16 cellular contexts compared by ENCODE assay signal in the genomic region with DNA sequence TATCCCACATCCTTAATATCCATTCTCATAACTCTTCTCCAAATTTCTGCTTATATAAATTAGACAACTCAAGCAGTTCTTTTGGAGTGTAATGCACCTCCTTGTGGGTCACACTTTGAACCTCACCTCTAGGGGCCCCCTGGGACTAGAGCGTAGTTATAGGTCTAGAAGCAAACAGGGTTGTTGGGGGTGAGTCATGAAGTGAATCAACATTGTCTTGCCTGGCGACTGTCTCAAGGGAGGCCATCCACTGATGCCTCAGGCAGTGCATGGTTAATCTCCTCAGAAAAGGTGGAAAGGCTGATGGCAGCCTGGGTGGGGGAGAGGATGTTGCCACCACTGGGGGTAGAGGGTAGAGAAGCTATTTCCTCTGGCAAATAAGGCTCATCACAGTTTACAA.
DNase-seq lines count a peak whose midpoint lies in the region; ATAC-seq, FAIRE-seq and TF ChIP-seq lines count a peak whose summit lies in the region.
"Had no signal": no experiment of that assay in that cellular context is flagged by ENCODE, and none has a peak within 500 bp of the region (broad histone marks: within the 10 kb centered on the region; RNA-seq: fewer than 3 reads in every experiment).

No MANE protein-coding gene starts in this region.

- no TSS peak for BruUV-seq in K562 (replicated peaks; lab: Mats Ljungman, UMichigan)

- no peaks in the 10 kb centered on the region for H3K79me1 ChIP-seq in mesenchymal stem cell (replicated peaks; ENCODE audit: low read length, poor library complexity, severe bottlenecking)

- H2BK120ac ChIP-seq in mesenchymal stem cell (ENCODE audit: low read depth, low read length) = no peak overlapping the region

- H3K9ac ChIP-seq in K562 (ENCODE audit: insufficient read depth in 1 of 2, low read depth in 2 of 2, low read length in 2 of 2) = no peak overlapping the region
- no peak overlapping the region for H3K9ac ChIP-seq in mesenchymal stem cell (ENCODE audit: low read length)

- no peak overlapping the region for H4K8ac ChIP-seq in mesenchymal stem cell (ENCODE audit: low read length)

- H3K9me3 ChIP-seq in K562 (replicated peaks; ENCODE audit: control insufficient read depth, insufficient read depth, low read depth, low read length) (no peaks in the 10 kb centered on the region), mesenchymal stem cell (ENCODE audit: control insufficient read depth, low read length) (no peaks in the 10 kb centered on the region)

- CTCF ChIA-PET in K562 (lab: Yijun Ruan, JAX; ENCODE audit: low intra/inter-chr PET ratio) = no interaction called here
- CTCF ChIA-PET in activated CD4-positive, alpha-beta memory T cell treated with anti-CD3 and anti-CD28 coated beads, Interleukin-2, amount 10 ng/mL, durations not matched to agents 7 days and 5 days (lab: Charles Lee) = no interaction called here

- in situ Hi-C loops in K562 (cut with MboI) = no loop called here

- H2BK12ac ChIP-seq in mesenchymal stem cell (ENCODE audit: low read length in 2 of 2) = no peak overlapping the region

- WGBS in K562 (ENCODE audit: insufficient coverage, low coverage, missing lambda C conversion rate) = 4% methylated on average over 2 of the region's 2 CpGs
- WGBS in mesenchymal stem cell = 18% methylated on average over 2 of the region's 2 CpGs

- no peak overlapping the region for H2BK5ac ChIP-seq in mesenchymal stem cell (ENCODE audit: low read depth, low read length, poor library complexity, severe bottlenecking)

- no peak overlapping the region for H3K14ac ChIP-seq in mesenchymal stem cell (ENCODE audit: low read length in 2 of 2)

- peak in 1 of 3 experiments; percentile 13; a peak in 1 of 6 replicates for TF ChIP-seq CTCF in K562 (IDR thresholded peaks at IDR 0.05 in 2 of 3, conservative IDR thresholded peaks at IDR 0.05 in 1 of 3; ENCODE audit: insufficient read depth in 2 of 3, low read depth in 1 of 3, low read length in 3 of 3)

- H4K91ac ChIP-seq in mesenchymal stem cell (ENCODE audit: low read length) = peak overlapping the region; percentile 25

- H3K36me3 Mint-ChIP-seq in activated CD4-positive, alpha-beta memory T cell treated with anti-CD3 and anti-CD28 coated beads, Interleukin-2, amount 10 ng/mL, durations not matched to agents 7 days and 5 days (ENCODE audit: low read depth) = no peaks in the 10 kb centered on the region
- H3K36me3 Mint-ChIP-seq: activated CD8-positive, alpha-beta memory T cell treated with anti-CD3 and anti-CD28 coated beads, Interleukin-2, amount 10 ng/mL, durations not matched to agents 7 days and 5 days had no signal

- H3K27me3 Mint-ChIP-seq in activated CD4-positive, alpha-beta memory T cell treated with anti-CD3 and anti-CD28 coated beads, Interleukin-2, amount 10 ng/mL, durations not matched to agents 7 days and 5 days = no peaks in the 10 kb centered on the region
- H3K27me3 Mint-ChIP-seq: activated CD8-positive, alpha-beta memory T cell treated with anti-CD3 and anti-CD28 coated beads, Interleukin-2, amount 10 ng/mL, durations not matched to agents 7 days and 5 days had no signal

- H3K79me2 ChIP-seq in K562 (ENCODE audit: control insufficient read depth, insufficient read depth, low read length) = no peaks in the 10 kb centered on the region

- H3K4ac ChIP-seq in mesenchymal stem cell (ENCODE audit: low read depth in 1 of 2, low read length in 2 of 2) = no peak overlapping the region

- no peaks in the 10 kb centered on the region for H3K4me1 Mint-ChIP-seq in activated CD4-positive, alpha-beta memory T cell treated with anti-CD3 and anti-CD28 coated beads, Interleukin-2, amount 10 ng/mL, durations not matched to agents 7 days and 5 days
- H3K4me1 Mint-ChIP-seq: activated CD8-positive, alpha-beta memory T cell treated with anti-CD3 and anti-CD28 coated beads, Interleukin-2, amount 10 ng/mL, durations not matched to agents 7 days and 5 days; neural crest cell had no signal

- no peaks in the 10 kb centered on the region for H3K9me3 Mint-ChIP-seq in activated CD4-positive, alpha-beta memory T cell treated with anti-CD3 and anti-CD28 coated beads, Interleukin-2, amount 10 ng/mL, durations not matched to agents 7 days and 5 days
- H3K9me3 Mint-ChIP-seq: T-helper 1 cell treated with Interleukin-12 subunit alpha and Interleukin-12 subunit beta and Interleukin-4 antibody, amounts not matched to agents 30 μg/mL and 1 μg/mL, for 36 hours had no signal

- intact Hi-C loops in K562 (cut with micrococcal nuclease) = no loop called here

- POLR2A ChIA-PET in K562 (lab: Yijun Ruan, JAX) = no interaction called here
- POLR2A ChIA-PET in activated CD4-positive, alpha-beta memory T cell treated with anti-CD3 and anti-CD28 coated beads, Interleukin-2, amount 10 ng/mL, durations not matched to agents 7 days and 5 days (lab: Charles Lee) = no interaction called here

- H2AFZ ChIP-seq in K562 (ENCODE audit: low read depth, low read length) (no peak overlapping the region), mesenchymal stem cell (ENCODE audit: low read depth, low read length) (no peak overlapping the region)

- ATAC-seq in K562 (peak; percentile 53; the same call in 2 of the 3 replicates), HG02973 (IDR thresholded peaks at IDR 0.05; ENCODE audit: unreplicated experiment) (no peak)
- ATAC-seq: activated CD8-positive, alpha-beta memory T cell treated with anti-CD3 and anti-CD28 coated beads, Interleukin-2, amount 10 ng/mL, durations not matched to agents 7 days and 5 days had no signal

- TF ChIP-seq EP300 in K562 (IDR thresholded peaks at IDR 0.05; ENCODE audit: low read length) = no peak

- H2AK5ac ChIP-seq in mesenchymal stem cell (ENCODE audit: low read length, severe bottlenecking) = no peak overlapping the region

- DNase-seq in DMS153 (lab: John Stamatoyannopoulos, UW) (peak; percentile 29), DMS153 treated with DMSO at 0.1 percent for 48 hours (lab: John Stamatoyannopoulos, UW; ENCODE audit: unreplicated experiment) (no peak), LHCN-M2 (ENCODE audit: low read depth) (peak; percentile 88), K562 (ENCODE audit: extremely low read depth in 1 of 4, low spot score in 3 of 4) (peak in 1 of 4 experiments; percentile 35), mesenchymal stem cell (peak; percentile 66), T-helper 1 cell (no peak)
- no peak for DNase-seq in activated CD4-positive, alpha-beta memory T cell treated with anti-CD3 and anti-CD28 coated beads, Interleukin-2, amount 10 ng/mL, durations not matched to agents 7 days and 5 days
- DNase-seq: activated CD8-positive, alpha-beta memory T cell treated with anti-CD3 and anti-CD28 coated beads, Interleukin-2, amount 10 ng/mL, durations not matched to agents 7 days and 5 days; GDM1; MV-4-11; NCI-H774 had no signal

- H3K4me3 ChIP-seq in K562 = no peak overlapping the region
- H3K4me3 ChIP-seq in mesenchymal stem cell (ENCODE audit: insufficient read depth in 1 of 2, low read depth in 1 of 2, low read length in 2 of 2) = no peak overlapping the region

- H3K4me1 ChIP-seq in K562 (replicated peaks in 1 of 2; ENCODE audit: control insufficient read depth in 2 of 2, insufficient read depth in 2 of 2, low read length in 2 of 2) = no peaks in the 10 kb centered on the region
- peaks cover 3% of the 10 kb centered on the region for H3K4me1 ChIP-seq in mesenchymal stem cell (ENCODE audit: control insufficient read depth, insufficient read depth, low read depth, low read length)

- H3K27me3 ChIP-seq in K562 (ENCODE audit: control insufficient read depth in 2 of 2, insufficient read depth in 2 of 2, low read length in 2 of 2) (peaks cover 5 to 17% of the 10 kb centered on the region in 2 experiments; a peak in 2 of 5 replicates), mesenchymal stem cell (ENCODE audit: control insufficient read depth in 1 of 2, insufficient read depth in 1 of 2, low read length in 2 of 2) (no peaks in the 10 kb centered on the region)

- H3K4me3 Mint-ChIP-seq in activated CD4-positive, alpha-beta memory T cell treated with anti-CD3 and anti-CD28 coated beads, Interleukin-2, amount 10 ng/mL, durations not matched to agents 7 days and 5 days = no peak overlapping the region
- H3K4me3 Mint-ChIP-seq: activated CD8-positive, alpha-beta memory T cell treated with anti-CD3 and anti-CD28 coated beads, Interleukin-2, amount 10 ng/mL, durations not matched to agents 7 days and 5 days; neural crest cell; T-helper 1 cell treated with Interleukin-12 subunit alpha and Interleukin-12 subunit beta and Interleukin-4 antibody, amounts not matched to agents 30 μg/mL and 1 μg/mL, for 36 hours had no signal

- H3K27ac Mint-ChIP-seq in activated CD4-positive, alpha-beta memory T cell treated with anti-CD3 and anti-CD28 coated beads, Interleukin-2, amount 10 ng/mL, durations not matched to agents 7 days and 5 days = no peak overlapping the region
- H3K27ac Mint-ChIP-seq: activated CD8-positive, alpha-beta memory T cell treated with anti-CD3 and anti-CD28 coated beads, Interleukin-2, amount 10 ng/mL, durations not matched to agents 7 days and 5 days; T-helper 1 cell treated with Interleukin-12 subunit alpha and Interleukin-12 subunit beta and Interleukin-4 antibody, amounts not matched to agents 30 μg/mL and 1 μg/mL, for 36 hours had no signal

- no peak for TF ChIP-seq RAD21 in K562 (CRISPR knock-in tag; conservative IDR thresholded peaks at IDR 0.05 in 1 of 2, IDR thresholded peaks at IDR 0.05 in 1 of 2)

- no peaks in the 10 kb centered on the region for H3K9me1 ChIP-seq in K562 (ENCODE audit: control insufficient read depth, insufficient read depth, low read length)

- no peak overlapping the region for H3K23ac ChIP-seq in mesenchymal stem cell (ENCODE audit: low read length in 2 of 2)

- H3K36me3 ChIP-seq in K562 (ENCODE audit: control insufficient read depth, insufficient read depth, low read length) = no peaks in the 10 kb centered on the region
- no peaks in the 10 kb centered on the region for H3K36me3 ChIP-seq in mesenchymal stem cell (ENCODE audit: control insufficient read depth in 1 of 2, insufficient read depth in 2 of 2, low read depth in 1 of 2, low read length in 2 of 2)

- FAIRE-seq in K562 (lab: Jason Lieb, UNC) = no peak
- FAIRE-seq: H1 had no signal

- no peak overlapping the region for H3K4me2 ChIP-seq in K562 (ENCODE audit: insufficient read depth, low read length)
- H3K4me2 ChIP-seq in mesenchymal stem cell (ENCODE audit: low read length, poor library complexity, severe bottlenecking) = no peak overlapping the region

- peak overlapping the region in 1 of 2 experiments; percentile 28 for H3K18ac ChIP-seq in mesenchymal stem cell (ENCODE audit: low read depth in 1 of 2, low read length in 2 of 2)

- H3K27ac ChIP-seq in K562 (ENCODE audit: extremely low read depth, low read depth, low read length) (no peak overlapping the region), mesenchymal stem cell (ENCODE audit: low read length, poor library complexity, severe bottlenecking) (no peak overlapping the region)
- H3K27ac ChIP-seq: 22Rv1 had no signal

- H4K20me1 ChIP-seq in K562 (replicated peaks; ENCODE audit: control insufficient read depth, insufficient read depth, low read length) = no peaks in the 10 kb centered on the region

- H2BK15ac ChIP-seq in mesenchymal stem cell (ENCODE audit: low read depth, poor library complexity, severe bottlenecking) = no peak overlapping the region

- no peak for TF ChIP-seq POLR2A in K562 (conservative IDR thresholded peaks at IDR 0.05)

TF ChIP-seq in K562, 482 proteins besides CTCF, POLR2A, EP300 and RAD21 (continues in another document):
- no peak for TF ChIP-seq GATAD2A (IDR thresholded peaks at IDR 0.05)
- peak; percentile 18; the same call in 1 of the 2 replicates for TF ChIP-seq RFX1 (IDR thresholded peaks at IDR 0.05)

Comparison
In these comparisons a context has a peak if more than half of its experiments do, and no peak if none do; other contexts are left out.
1. DNase-seq: peak in DMS153 (single experiment), LHCN-M2 (single experiment) and mesenchymal stem cell (single experiment); none in DMS153 treated with DMSO at 0.1 percent for 48 hours (single experiment), activated CD4-positive, alpha-beta memory T cell treated with anti-CD3 and anti-CD28 coated beads, Interleukin-2, amount 10 ng/mL, durations not matched to agents 7 days and 5 days (single experiment) and T-helper 1 cell (0 of 5).